Comparison of ENCODE assay signal across 14 cellular contexts in the genomic region with DNA sequence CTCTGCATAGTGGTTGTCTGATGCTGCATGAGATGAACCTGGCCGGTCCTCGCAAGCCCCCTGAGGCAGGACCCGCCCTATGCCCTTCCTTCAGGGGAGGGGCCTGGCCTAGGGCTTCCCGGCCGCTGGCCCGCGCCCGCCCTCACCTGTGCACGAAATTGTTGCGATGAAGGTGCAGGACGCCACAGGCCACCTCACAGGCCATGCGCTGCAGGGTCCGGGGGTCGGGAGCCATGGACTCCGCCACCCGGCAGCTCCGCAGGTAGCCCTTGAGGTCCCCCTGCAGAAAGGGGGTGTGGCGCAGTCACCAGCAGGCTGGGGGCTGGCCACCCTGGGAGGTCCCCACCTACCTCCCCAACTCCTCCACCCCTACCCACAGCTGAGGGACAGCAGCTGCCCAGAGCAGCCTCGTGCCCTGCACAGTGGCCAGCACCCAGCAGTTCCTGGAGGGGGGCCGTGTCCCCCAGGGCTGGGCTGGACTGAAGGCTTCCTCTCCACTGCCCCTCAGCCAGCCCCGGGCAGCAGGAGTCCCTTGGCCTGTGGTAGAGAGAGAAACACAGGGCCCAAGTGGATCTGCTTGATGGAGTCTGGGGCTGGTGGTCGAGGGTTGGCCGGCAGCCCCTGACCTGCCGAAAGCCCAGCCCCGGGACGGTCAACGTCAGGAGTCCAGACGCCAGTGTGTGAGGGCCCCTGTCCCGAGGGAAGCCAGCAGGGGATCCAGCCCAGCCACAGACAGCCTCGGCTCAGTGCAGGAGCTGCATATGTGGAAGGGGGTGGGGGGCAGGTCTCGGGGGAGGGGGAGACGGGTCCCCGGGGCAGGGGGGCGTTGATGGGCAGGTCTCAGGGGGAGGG. TPM values are rescaled to one million over a fixed set of nuclear protein-coding genes. Genes with fewer than 3 reads are reported as not detected.
"Had no signal": no experiment of that assay in that cellular context is flagged by ENCODE, and none has a peak within 500 bp of the region (broad histone marks: within the 10 kb centered on the region; RNA-seq: fewer than 3 reads in every experiment).

No MANE protein-coding gene starts in this region.

- H3K9me3 Mint-ChIP-seq: activated CD4-positive, alpha-beta memory T cell treated with anti-CD3 and anti-CD28 coated beads, Interleukin-2, amount 10 ng/mL, durations not matched to agents 7 days and 5 days; activated naive CD8-positive, alpha-beta T cell treated with anti-CD3 and anti-CD28 coated beads, Interleukin-2, amount 10 ng/mL, durations not matched to agents 7 days and 5 days; nephron progenitor cell; stimulated activated naive CD8-positive, alpha-beta T cell treated with anti-CD3 and anti-CD28 coated beads, Interleukin-15, amount 100 ng/mL, for 72 hours had no signal

- H3K27ac ChIP-seq: ovary, thyroid gland had no signal

- H3K27me3 Mint-ChIP-seq: activated CD4-positive, alpha-beta memory T cell treated with anti-CD3 and anti-CD28 coated beads, Interleukin-2, amount 10 ng/mL, durations not matched to agents 7 days and 5 days; activated naive CD8-positive, alpha-beta T cell treated with anti-CD3 and anti-CD28 coated beads, Interleukin-2, amount 10 ng/mL, durations not matched to agents 7 days and 5 days; stimulated activated naive CD8-positive, alpha-beta T cell treated with anti-CD3 and anti-CD28 coated beads, Interleukin-15, amount 100 ng/mL, for 72 hours had no signal

- H3K36me3 Mint-ChIP-seq: activated naive CD8-positive, alpha-beta T cell treated with anti-CD3 and anti-CD28 coated beads, Interleukin-2, amount 10 ng/mL, durations not matched to agents 7 days and 5 days had no signal

- DNase-seq: activated CD4-positive, alpha-beta memory T cell treated with anti-CD3 and anti-CD28 coated beads, Interleukin-2, amount 10 ng/mL, durations not matched to agents 7 days and 5 days; activated CD8-positive, alpha-beta memory T cell treated with anti-CD3 and anti-CD28 coated beads, Interleukin-2, amount 50 U/mL, for 48 hours; activated naive CD8-positive, alpha-beta T cell treated with anti-CD3 and anti-CD28 coated beads, Interleukin-2, amount 10 ng/mL, durations not matched to agents 7 days and 5 days; mammary epithelial cell; nephron progenitor cell; ovary; stimulated activated CD4-positive, alpha-beta T cell treated with anti-CD3 and anti-CD28 coated beads, Interleukin-15, amount 100 ng/mL, for 24 hours; stimulated activated CD4-positive, alpha-beta T cell treated with anti-CD3 and anti-CD28 coated beads, Interleukin-4, amount 100 ng/mL, for 24 hours; stimulated activated naive CD8-positive, alpha-beta T cell treated with anti-CD3 and anti-CD28 coated beads, Interleukin-15, amount 100 ng/mL, for 72 hours; T-helper 9 cell; thyroid gland had no signal

- H3K9me3 ChIP-seq: ovary, thyroid gland had no signal

- H3K4me1 Mint-ChIP-seq: activated CD4-positive, alpha-beta memory T cell treated with anti-CD3 and anti-CD28 coated beads, Interleukin-2, amount 10 ng/mL, durations not matched to agents 7 days and 5 days; activated naive CD8-positive, alpha-beta T cell treated with anti-CD3 and anti-CD28 coated beads, Interleukin-2, amount 10 ng/mL, durations not matched to agents 7 days and 5 days; stimulated activated naive CD8-positive, alpha-beta T cell treated with anti-CD3 and anti-CD28 coated beads, Interleukin-15, amount 100 ng/mL, for 72 hours had no signal

- H3K4me1 ChIP-seq: thyroid gland had no signal

- H3K4me3 Mint-ChIP-seq: activated CD4-positive, alpha-beta memory T cell treated with anti-CD3 and anti-CD28 coated beads, Interleukin-2, amount 10 ng/mL, durations not matched to agents 7 days and 5 days; activated naive CD8-positive, alpha-beta T cell treated with anti-CD3 and anti-CD28 coated beads, Interleukin-2, amount 10 ng/mL, durations not matched to agents 7 days and 5 days; nephron progenitor cell; stimulated activated naive CD8-positive, alpha-beta T cell treated with anti-CD3 and anti-CD28 coated beads, Interleukin-15, amount 100 ng/mL, for 72 hours had no signal

- H3K27me3 ChIP-seq: ovary, thyroid gland had no signal

- H3K4me3 ChIP-seq: ovary, thyroid gland had no signal

- H3K27ac Mint-ChIP-seq: activated CD4-positive, alpha-beta memory T cell treated with anti-CD3 and anti-CD28 coated beads, Interleukin-2, amount 10 ng/mL, durations not matched to agents 7 days and 5 days; activated naive CD8-positive, alpha-beta T cell treated with anti-CD3 and anti-CD28 coated beads, Interleukin-2, amount 10 ng/mL, durations not matched to agents 7 days and 5 days; nephron progenitor cell; stimulated activated naive CD8-positive, alpha-beta T cell treated with anti-CD3 and anti-CD28 coated beads, Interleukin-15, amount 100 ng/mL, for 72 hours had no signal

- H3K36me3 ChIP-seq: ovary, thyroid gland had no signal

RNA-seq across cellular contexts. Expression of a gene that starts 38.8 kb away (rescaled TPM):
- total RNA-seq: activated CD4-positive, alpha-beta memory T cell treated with anti-CD3 and anti-CD28 coated beads, Interleukin-2, amount 10 ng/mL, durations not matched to agents 7 days and 5 days; activated naive CD8-positive, alpha-beta T cell treated with anti-CD3 and anti-CD28 coated beads, Interleukin-2, amount 10 ng/mL, durations not matched to agents 7 days and 5 days; astrocyte; endothelial cell of umbilical vein; mammary epithelial cell; ovary; skeletal muscle tissue; thyroid gland had no signal
